26 cellular contexts compared by ENCODE assay signal in the genomic region with DNA sequence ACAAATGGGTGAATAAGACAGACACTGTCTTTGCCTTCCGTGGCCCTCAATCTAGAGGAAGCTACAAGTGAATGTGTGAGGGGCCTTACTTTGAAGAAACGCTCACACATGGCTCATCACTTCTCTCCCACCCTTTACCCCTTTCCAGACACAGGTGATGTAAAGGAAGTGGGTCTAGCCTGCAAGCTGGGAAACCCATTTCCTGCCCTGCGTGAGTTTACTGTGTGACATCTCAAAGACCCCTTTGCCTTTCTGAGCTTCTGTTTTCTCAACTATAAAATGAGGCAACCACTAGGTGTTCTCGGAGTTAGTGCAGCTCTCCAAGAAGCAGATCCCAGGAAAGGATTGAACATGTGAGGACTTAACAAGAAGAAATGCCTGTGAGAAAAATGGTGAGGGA. TPM values are rescaled to one million over a fixed set of nuclear protein-coding genes. Genes with fewer than 3 reads are reported as not detected.
"Had no signal": no experiment of that assay in that cellular context is flagged by ENCODE, and none has a peak within 500 bp of the region (broad histone marks: within the 10 kb centered on the region; RNA-seq: fewer than 3 reads in every experiment).

No MANE protein-coding gene starts in this region.

- H3K27ac ChIP-seq: body of pancreas had no signal

- H3K36me3 ChIP-seq: ascending aorta had no signal

- H3K9me3 ChIP-seq: ascending aorta had no signal

- DNase-seq: activated CD4-positive, alpha-beta T cell treated with anti-CD3 and anti-CD28 coated beads for 48 hours; activated CD4-positive, alpha-beta T cell treated with anti-CD3 and anti-CD28 coated beads, Interleukin-2, amount 50 U/mL, for 48 hours; activated CD4-positive, CD25-positive, alpha-beta regulatory T cell treated with anti-CD3 and anti-CD28 coated beads, Interleukin-2, amount 50 U/mL, for 72 hours; activated CD8-positive, alpha-beta memory T cell treated with anti-CD3 and anti-CD28 coated beads for 24 hours; activated effector memory CD4-positive, alpha-beta T cell treated with anti-CD3 and anti-CD28 coated beads, Interleukin-2, amount 50 U/mL, for 16 hours; activated naive CD4-positive, alpha-beta T cell treated with Interleukin-2 at 50 U/mL for 16 hours; activated naive CD8-positive, alpha-beta T cell treated with anti-CD3 and anti-CD28 coated beads, Interleukin-2, amount 50 U/mL, for 24 hours; activated T-cell treated with anti-CD3 and anti-CD28 coated beads, Interleukin-2, amount 50 U/mL, for 4 hours; amniotic stem cell; Kasumi-1; NCI-H1048; NCI-H1417 treated with DMSO at 0.1 percent for 48 hours; NCI-H1694; NCI-H2029; NCI-H2107; NCI-H2171 treated with DMSO at 0.1 percent for 48 hours; NCI-H345; NCI-H510A; NCI-H526 treated with DMSO at 0.1 percent for 48 hours; SIG-M5; T-helper 17 cell; T-helper 9 cell had no signal

- H3K4me3 ChIP-seq: ascending aorta, body of pancreas had no signal

- H3K4me3 Mint-ChIP-seq: activated naive CD8-positive, alpha-beta T cell treated with anti-CD3 and anti-CD28 coated beads, Interleukin-2, amount 50 U/mL, for 24 hours; activated T-cell treated with anti-CD3 and anti-CD28 coated beads, Interleukin-2, amount 50 U/mL, for 4 hours; T-helper 17 cell; WTC11 had no signal

- H3K27me3 ChIP-seq: ascending aorta, body of pancreas had no signal

- ATAC-seq: activated naive CD4-positive, alpha-beta T cell treated with anti-CD3 and anti-CD28 coated beads, Interleukin-2, amount 50 U/mL, for 72 hours; activated naive CD8-positive, alpha-beta T cell treated with anti-CD3 and anti-CD28 coated beads, Interleukin-2, amount 50 U/mL, for 24 hours; activated T-cell treated with anti-CD3 and anti-CD28 coated beads, Interleukin-2, amount 50 U/mL, for 4 hours; body of pancreas; T-helper 17 cell; WTC11 had no signal

- H3K27ac Mint-ChIP-seq: activated naive CD4-positive, alpha-beta T cell treated with anti-CD3 and anti-CD28 coated beads, Interleukin-2, amount 50 U/mL, for 72 hours; activated naive CD8-positive, alpha-beta T cell treated with anti-CD3 and anti-CD28 coated beads, Interleukin-2, amount 50 U/mL, for 24 hours; T-helper 17 cell; WTC11 had no signal

RNA-seq across cellular contexts. Expression of gene LMO2, which starts 43.1 kb away (rescaled TPM):
- total RNA-seq: activated naive CD4-positive, alpha-beta T cell treated with anti-CD3 and anti-CD28 coated beads, Interleukin-2, amount 50 U/mL, for 72 hours had no signal
